Comparison of ENCODE assay signal across 20 cellular contexts in the genomic region with DNA sequence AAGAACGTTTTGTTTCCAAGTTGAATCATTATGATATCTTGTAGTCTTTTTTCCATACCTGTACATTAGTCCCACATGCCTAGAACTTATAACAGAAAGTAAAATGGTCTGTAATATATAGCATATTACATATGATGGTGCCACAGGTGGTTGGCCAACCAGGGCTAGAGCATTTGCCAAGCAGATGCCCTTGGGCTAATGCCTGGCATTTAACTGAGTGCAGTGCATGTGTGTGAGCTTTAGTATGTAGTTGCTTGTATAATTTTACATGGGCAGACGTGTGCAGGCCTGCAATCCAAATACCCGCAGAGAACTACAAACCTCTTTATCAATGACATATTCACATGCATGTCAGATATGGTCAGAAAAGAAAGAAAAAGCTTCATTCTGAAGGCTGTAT. TPM values are rescaled to one million over a fixed set of nuclear protein-coding genes. Genes with fewer than 3 reads are reported as not detected.
DNase-seq lines count a peak whose midpoint lies in the region; ATAC-seq, FAIRE-seq and TF ChIP-seq lines count a peak whose summit lies in the region.
"Had no signal": no experiment of that assay in that cellular context is flagged by ENCODE, and none has a peak within 500 bp of the region (broad histone marks: within the 10 kb centered on the region; RNA-seq: fewer than 3 reads in every experiment).

No MANE protein-coding gene starts in this region.

- DNase-seq in right atrium auricular region (ENCODE audit: low spot score) (peak; percentile 28), Right ventricle myocardium inferior (ENCODE audit: missing footprints) (no peak), adrenal gland (no peak), epithelial cell of esophagus (ENCODE audit: low read depth) (peak; percentile 40), keratinocyte (ENCODE audit: low read depth, low spot score) (no peak)
- no peak for DNase-seq in stimulated activated CD4-positive, alpha-beta T cell treated with anti-CD3 and anti-CD28 coated beads, Interleukin-4, amount 100 ng/mL, for 24 hours
- DNase-seq: AML-193; Caco-2; CD4-positive, alpha-beta T cell; HCEC 1CT; HFFc6 had no signal

- ATAC-seq in Right ventricle myocardium inferior, result no peak
- no peak for ATAC-seq in HG02759 (IDR thresholded peaks at IDR 0.05; ENCODE audit: unreplicated experiment)
- no peak for ATAC-seq in GM21526 (IDR thresholded peaks at IDR 0.05; ENCODE audit: low FRiP score, unreplicated experiment)
- ATAC-seq: GM23338 had no signal

- H3K9ac ChIP-seq in keratinocyte (ENCODE audit: control insufficient read depth, extremely low read depth, insufficient read depth, low read length), result no peak overlapping the region

- peak overlapping the region; percentile 19 for H3K4me2 ChIP-seq in keratinocyte (ENCODE audit: control insufficient read depth, extremely low read depth, insufficient read depth, low read depth, low read length)
- H3K4me2 ChIP-seq: GM23338 had no signal

- H4K20me1 ChIP-seq in keratinocyte (ENCODE audit: control insufficient read depth, extremely low read depth, insufficient read depth, low read length), result no peaks in the 10 kb centered on the region

- dilution Hi-C loops in keratinocyte (cut with MboI; ENCODE audit: extremely low pct_ligation_motif_present, low sequenced_read_pairs), result no loop called here

- H3K4me1 ChIP-seq in right atrium auricular region (peaks cover 0 to 37% of the 10 kb centered on the region in 2 donors), adrenal gland (replicated peaks in 1 of 2) (peaks cover 12 to 18% of the 10 kb centered on the region in 2 donors), keratinocyte (ENCODE audit: control insufficient read depth, extremely low read depth, insufficient read depth, low read length) (peaks cover 18% of the 10 kb centered on the region)
- H3K4me1 ChIP-seq: Caco-2 had no signal

- TF ChIP-seq POLR2A in adrenal gland (IDR thresholded peaks at IDR 0.05), result no peak

- H3K27ac ChIP-seq in right atrium auricular region, result no peak overlapping the region
- H3K27ac ChIP-seq in adrenal gland, result peak overlapping the region in 3 of 5 donors; percentile 21 to 84 (median 63)
- no peak overlapping the region for H3K27ac ChIP-seq in keratinocyte (ENCODE audit: control insufficient read depth, insufficient read depth, low read length)
- H3K27ac ChIP-seq: C4-2B had no signal

- peak; percentile 13 for FAIRE-seq in keratinocyte (lab: Jason Lieb, UNC)
- FAIRE-seq: D721Med, G401.6, GM12891, GM19239, H54 had no signal

- WGBS in adrenal gland, 4 donors, result 57 to 80% (median 70%) methylated on average over 3 of the region's 3 CpGs

- peaks cover 39% of the 10 kb centered on the region for H3K79me2 ChIP-seq in keratinocyte (ENCODE audit: control insufficient read depth, insufficient read depth, low read length)

- H3K9me3 ChIP-seq in right atrium auricular region (no peaks in the 10 kb centered on the region), adrenal gland (replicated peaks in 1 of 3) (no peaks in the 10 kb centered on the region), keratinocyte (ENCODE audit: control insufficient read depth, low read depth, low read length) (no peaks in the 10 kb centered on the region)
- H3K9me3 ChIP-seq: Caco-2 had no signal

- H3K36me3 ChIP-seq in right atrium auricular region (no peaks in the 10 kb centered on the region), adrenal gland (replicated peaks in 1 of 2) (no peaks in the 10 kb centered on the region), keratinocyte (ENCODE audit: control insufficient read depth in 2 of 2, extremely low read depth in 1 of 2, insufficient read depth in 2 of 2, low read length in 2 of 2) (peaks cover 10 to 11% of the 10 kb centered on the region in 2 experiments)

- H3K4me3 ChIP-seq in right atrium auricular region (no peak overlapping the region), adrenal gland (no peak overlapping the region), epithelial cell of esophagus (ENCODE audit: low read length) (no peak overlapping the region), keratinocyte (ENCODE audit: control insufficient read depth in 2 of 3, extremely low read depth in 1 of 3, insufficient read depth in 2 of 3, low read depth in 1 of 3, low read length in 3 of 3) (no peak overlapping the region)
- H3K4me3 ChIP-seq: GM23338 had no signal

- no peak overlapping the region for H2AFZ ChIP-seq in keratinocyte (ENCODE audit: control insufficient read depth, low read length)
- H2AFZ ChIP-seq: GM23338 had no signal

- no peaks in the 10 kb centered on the region for H3K27me3 ChIP-seq in right atrium auricular region
- H3K27me3 ChIP-seq in adrenal gland, result no peaks in the 10 kb centered on the region
- no peaks in the 10 kb centered on the region for H3K27me3 ChIP-seq in keratinocyte (ENCODE audit: control insufficient read depth, extremely low read depth, insufficient read depth, low read length)

- H3K9me1 ChIP-seq in keratinocyte (ENCODE audit: control insufficient read depth, extremely low read depth, insufficient read depth, low read length), result no peaks in the 10 kb centered on the region

- TF ChIP-seq CTCF in right atrium auricular region (IDR thresholded peaks at IDR 0.05), result no peak
- TF ChIP-seq CTCF in adrenal gland (IDR thresholded peaks at IDR 0.05), result no peak
- TF ChIP-seq CTCF in epithelial cell of esophagus (IDR thresholded peaks at IDR 0.05; ENCODE audit: insufficient read depth, low read depth, low read length, missing control alignments), result no peak
- no peak for TF ChIP-seq CTCF in keratinocyte (optimal IDR thresholded peaks at IDR 0.05 in 1 of 3, IDR thresholded peaks at IDR 0.05 in 1 of 3, conservative IDR thresholded peaks at IDR 0.05 in 1 of 3; ENCODE audit: extremely low read depth in 1 of 3, insufficient read depth in 2 of 3, low read length in 3 of 3)

- intact Hi-C loops in Right ventricle myocardium inferior (cut with DNase I) (no loop called here), adrenal gland (cut with DNase I) (no loop called here)

RNA-seq across cellular contexts. Expression of gene THSD4, which starts 27.5 kb away (rescaled TPM):
- total RNA-seq in right atrium auricular region, result 10 to 100 TPM; 41.2 to 85.3 TPM
- 73.1 TPM for total RNA-seq in Right ventricle myocardium inferior
- 10 to 100 TPM; 16.0 to 53.2 (median 26.7) TPM for total RNA-seq in adrenal gland
- polyA plus RNA-seq in adrenal gland, result 10 to 100 TPM in 1 of 3 donors, 1 to 10 TPM in 2; 5.3 to 24.1 (median 8.1) TPM
- 24.5 to 37.0 TPM (median 25.3 TPM) in 3 replicates for polyA plus RNA-seq in keratinocyte
- 17.6 TPM for polyA plus RNA-seq in keratinocyte (2011; ENCODE audit: low read depth)
- 15.4 and 18.0 TPM in 2 replicates for polyA plus RNA-seq in keratinocyte (2011; cell fraction: cytosol; rRNA removed)
- polyA plus RNA-seq in keratinocyte (2011; cell fraction: nucleus; rRNA removed), result 110 and 134 TPM in 2 replicates
- polyA plus RNA-seq in keratinocyte (2012; ENCODE audit: low replicate concordance), result 20.1 and 59.2 TPM in 2 replicates
- polyA minus RNA-seq in keratinocyte, result 60.2 to 89.9 TPM (median 67.0 TPM) in 3 replicates
- 49.9 TPM for polyA minus RNA-seq in keratinocyte (2011; cell fraction: cytosol; rRNA and poly(A)+ RNA removed)
- polyA minus RNA-seq in keratinocyte (2011; cell fraction: nucleus; rRNA and poly(A)+ RNA removed), result 173 and 249 TPM in 2 replicates
- total RNA-seq: CD4-positive, alpha-beta T cell had no signal

Comparison
In these comparisons a context has a peak if more than half of its experiments do, and no peak if none do; other contexts are left out.
1. DNase-seq: peak in right atrium auricular region (single experiment) and epithelial cell of esophagus (single experiment); none in Right ventricle myocardium inferior (single experiment), adrenal gland (0 of 7), keratinocyte (single experiment) and stimulated activated CD4-positive, alpha-beta T cell treated with anti-CD3 and anti-CD28 coated beads, Interleukin-4, amount 100 ng/mL, for 24 hours (single experiment).
2. H3K27ac ChIP-seq: peak in adrenal gland (3 of 5); none in right atrium auricular region (0 of 2) and keratinocyte (single experiment).